ENCODE assay signal across 20 cellular contexts in the genomic region with DNA sequence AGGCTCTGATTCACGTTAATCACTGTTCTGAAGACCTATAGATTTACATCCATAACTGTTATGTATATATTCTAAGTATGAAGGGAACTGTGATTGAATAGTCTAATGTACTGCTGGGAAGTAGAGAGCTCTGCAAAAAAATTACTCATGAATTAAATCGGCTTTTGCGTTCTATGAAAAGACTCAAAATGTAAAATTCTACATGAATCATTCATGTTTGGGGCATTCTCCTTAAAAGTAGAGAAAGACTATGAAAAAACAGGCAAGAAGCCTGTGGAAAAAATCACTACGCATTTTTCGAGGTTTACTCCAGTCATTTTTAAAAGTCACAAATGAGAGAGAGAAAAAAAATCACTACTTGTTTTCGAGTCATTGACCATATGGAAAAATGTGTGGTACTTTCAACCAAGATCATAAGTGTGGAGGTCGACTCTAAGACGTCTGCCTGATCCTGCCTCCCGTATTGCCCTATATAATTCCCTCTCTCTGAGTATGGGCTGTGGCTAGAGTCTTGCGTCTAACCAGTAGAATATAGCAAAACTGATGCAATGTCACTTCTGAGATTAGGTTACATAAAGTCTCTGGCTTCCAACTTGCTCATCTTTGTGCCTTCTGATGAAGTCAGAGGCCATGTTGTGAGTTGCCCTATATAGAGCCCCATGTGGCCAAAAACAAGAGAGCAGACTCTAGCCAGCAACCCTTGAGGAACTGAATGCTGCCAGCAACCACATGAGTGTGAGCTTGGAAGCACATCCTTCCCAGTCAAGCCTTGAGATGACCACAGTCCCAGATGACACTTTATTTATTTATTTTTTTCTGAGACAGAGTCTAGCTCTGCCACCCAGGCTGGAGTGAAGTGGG. TPM values are rescaled to one million over a fixed set of nuclear protein-coding genes. Genes with fewer than 3 reads are reported as not detected.
DNase-seq lines count a peak whose midpoint lies in the region; ATAC-seq, FAIRE-seq and TF ChIP-seq lines count a peak whose summit lies in the region.
"Had no signal": no experiment of that assay in that cellular context is flagged by ENCODE, and none has a peak within 500 bp of the region (broad histone marks: within the 10 kb centered on the region; RNA-seq: fewer than 3 reads in every experiment).

No MANE protein-coding gene starts in this region.

- no peaks in the 10 kb centered on the region for H3K27me3 Mint-ChIP-seq in WTC11 (ENCODE audit: low read depth)

- DNase-seq in activated CD4-positive, alpha-beta T cell treated with anti-CD3 and anti-CD28 coated beads for 48 hours: peak; percentile 4
- DNase-seq in activated CD4-positive, alpha-beta T cell treated with anti-CD3 and anti-CD28 coated beads for 1 hour: no peak
- peak; percentile 12 for DNase-seq in KBM-7
- DNase-seq in WTC11 (ENCODE audit: low spot score): no peak
- peak; percentile 26 for DNase-seq in myocyte (ENCODE audit: low read depth)
- DNase-seq in pancreas: no peak
- no peak for DNase-seq in NCI-H345 treated with DMSO at 0.1 percent for 48 hours (lab: John Stamatoyannopoulos, UW; ENCODE audit: unreplicated experiment)
- DNase-seq: activated CD8-positive, alpha-beta T cell treated with anti-CD3 and anti-CD28 coated beads for 36 hours; dermis blood vessel endothelial cell; DMS153; H7; left ventricle myocardium superior; NCI-H1436 had no signal

- intact Hi-C loops in pancreas (cut with DNase I): no loop called here

- peaks cover 6% of the 10 kb centered on the region; the same call in 1 of the 2 replicates for H3K4me1 Mint-ChIP-seq in WTC11
- H3K4me1 Mint-ChIP-seq: IgD-negative memory B cell had no signal

- CTCF ChIA-PET in WTC11 (lab: Charles Lee): interaction anchor here (0.8 to 1.6 kb wide), 3 partner anchors 50 to 114 kb away, joined by 3 to 5 read pairs (median 3); no protein-coding TSS in a partner anchor

- no peak overlapping the region for H3K4me3 ChIP-seq in pancreas

- H3K27me3 ChIP-seq in pancreas: peaks cover 0 to 8% (median 0%) of the 10 kb centered on the region in 4 donors

- peaks cover 11% of the 10 kb centered on the region for H3K9me3 Mint-ChIP-seq in WTC11

- no peak for FAIRE-seq in pancreas (lab: Jason Lieb, UNC)
- FAIRE-seq: bronchial epithelial cell, GM18507 had no signal

- no peak overlapping the region for H3K27ac Mint-ChIP-seq in WTC11
- H3K27ac Mint-ChIP-seq: activated CD8-positive, alpha-beta T cell treated with anti-CD3 and anti-CD28 coated beads for 36 hours; IgD-negative memory B cell had no signal

- H3K4me3 Mint-ChIP-seq in WTC11: no peak overlapping the region
- H3K4me3 Mint-ChIP-seq: activated CD8-positive, alpha-beta T cell treated with anti-CD3 and anti-CD28 coated beads for 36 hours; IgD-negative memory B cell had no signal

- H3K27ac ChIP-seq in pancreas: no peak overlapping the region
- H3K27ac ChIP-seq: epithelial cell of prostate had no signal

- ATAC-seq in WTC11 (peak; percentile 81), pancreas (no peak), GM19452 (IDR thresholded peaks at IDR 0.05; ENCODE audit: unreplicated experiment) (no peak)
- ATAC-seq: activated CD8-positive, alpha-beta T cell treated with anti-CD3 and anti-CD28 coated beads for 36 hours; left ventricle myocardium superior; Panc1; sciatic nerve had no signal

- no peaks in the 10 kb centered on the region for H3K4me1 ChIP-seq in pancreas

- no peaks in the 10 kb centered on the region for H3K9me3 ChIP-seq in pancreas

- 74 to 78% methylated on average over 10 of the region's 10 CpGs for WGBS in pancreas, 2 donors

- in situ Hi-C loops in KBM-7 (cut with MboI; ENCODE audit: low pct_unique_long_range_greater_than_20kb, low sequenced_read_pairs): no loop called here

- H3K36me3 Mint-ChIP-seq in WTC11: peaks cover 13% of the 10 kb centered on the region
- H3K36me3 Mint-ChIP-seq: IgD-negative memory B cell had no signal

- H3K36me3 ChIP-seq in pancreas: no peaks in the 10 kb centered on the region

- TF ChIP-seq CTCF in WTC11 (IDR thresholded peaks at IDR 0.05): no peak
- TF ChIP-seq CTCF in pancreas (IDR thresholded peaks at IDR 0.05): no peak

- POLR2A ChIA-PET in WTC11 (lab: Charles Lee): no interaction called here

TF ChIP-seq in WTC11, 78 proteins besides CTCF, POLR2A, EP300 and RAD21 (continues in another document):
- TF ChIP-seq MYBL2 (CRISPR knock-in tag; IDR thresholded peaks at IDR 0.05) (no peak), ZNF219 (CRISPR knock-in tag; IDR thresholded peaks at IDR 0.05; ENCODE audit: borderline replicate concordance) (no peak), ZNF416 (CRISPR knock-in tag; IDR thresholded peaks at IDR 0.05) (no peak), ZNF121 (CRISPR knock-in tag; IDR thresholded peaks at IDR 0.05) (no peak), OVOL2 (CRISPR knock-in tag; IDR thresholded peaks at IDR 0.05; ENCODE audit: borderline replicate concordance) (no peak), CBFB (CRISPR knock-in tag; IDR thresholded peaks at IDR 0.05; ENCODE audit: low read depth) (no peak), NFE2L1 (CRISPR knock-in tag; IDR thresholded peaks at IDR 0.05) (no peak)
- TF ChIP-seq, protein P1, sequence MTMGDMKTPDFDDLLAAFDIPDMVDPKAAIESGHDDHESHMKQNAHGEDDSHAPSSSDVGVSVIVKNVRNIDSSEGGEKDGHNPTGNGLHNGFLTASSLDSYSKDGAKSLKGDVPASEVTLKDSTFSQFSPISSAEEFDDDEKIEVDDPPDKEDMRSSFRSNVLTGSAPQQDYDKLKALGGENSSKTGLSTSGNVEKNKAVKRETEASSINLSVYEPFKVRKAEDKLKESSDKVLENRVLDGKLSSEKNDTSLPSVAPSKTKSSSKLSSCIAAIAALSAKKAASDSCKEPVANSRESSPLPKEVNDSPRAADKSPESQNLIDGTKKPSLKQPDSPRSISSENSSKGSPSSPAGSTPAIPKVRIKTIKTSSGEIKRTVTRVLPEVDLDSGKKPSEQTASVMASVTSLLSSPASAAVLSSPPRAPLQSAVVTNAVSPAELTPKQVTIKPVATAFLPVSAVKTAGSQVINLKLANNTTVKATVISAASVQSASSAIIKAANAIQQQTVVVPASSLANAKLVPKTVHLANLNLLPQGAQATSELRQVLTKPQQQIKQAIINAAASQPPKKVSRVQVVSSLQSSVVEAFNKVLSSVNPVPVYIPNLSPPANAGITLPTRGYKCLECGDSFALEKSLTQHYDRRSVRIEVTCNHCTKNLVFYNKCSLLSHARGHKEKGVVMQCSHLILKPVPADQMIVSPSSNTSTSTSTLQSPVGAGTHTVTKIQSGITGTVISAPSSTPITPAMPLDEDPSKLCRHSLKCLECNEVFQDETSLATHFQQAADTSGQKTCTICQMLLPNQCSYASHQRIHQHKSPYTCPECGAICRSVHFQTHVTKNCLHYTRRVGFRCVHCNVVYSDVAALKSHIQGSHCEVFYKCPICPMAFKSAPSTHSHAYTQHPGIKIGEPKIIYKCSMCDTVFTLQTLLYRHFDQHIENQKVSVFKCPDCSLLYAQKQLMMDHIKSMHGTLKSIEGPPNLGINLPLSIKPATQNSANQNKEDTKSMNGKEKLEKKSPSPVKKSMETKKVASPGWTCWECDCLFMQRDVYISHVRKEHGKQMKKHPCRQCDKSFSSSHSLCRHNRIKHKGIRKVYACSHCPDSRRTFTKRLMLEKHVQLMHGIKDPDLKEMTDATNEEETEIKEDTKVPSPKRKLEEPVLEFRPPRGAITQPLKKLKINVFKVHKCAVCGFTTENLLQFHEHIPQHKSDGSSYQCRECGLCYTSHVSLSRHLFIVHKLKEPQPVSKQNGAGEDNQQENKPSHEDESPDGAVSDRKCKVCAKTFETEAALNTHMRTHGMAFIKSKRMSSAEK (CRISPR knock-in tag; IDR thresholded peaks at IDR 0.05; ENCODE audit: borderline replicate concordance): no peak
- TF ChIP-seq, protein P2, sequence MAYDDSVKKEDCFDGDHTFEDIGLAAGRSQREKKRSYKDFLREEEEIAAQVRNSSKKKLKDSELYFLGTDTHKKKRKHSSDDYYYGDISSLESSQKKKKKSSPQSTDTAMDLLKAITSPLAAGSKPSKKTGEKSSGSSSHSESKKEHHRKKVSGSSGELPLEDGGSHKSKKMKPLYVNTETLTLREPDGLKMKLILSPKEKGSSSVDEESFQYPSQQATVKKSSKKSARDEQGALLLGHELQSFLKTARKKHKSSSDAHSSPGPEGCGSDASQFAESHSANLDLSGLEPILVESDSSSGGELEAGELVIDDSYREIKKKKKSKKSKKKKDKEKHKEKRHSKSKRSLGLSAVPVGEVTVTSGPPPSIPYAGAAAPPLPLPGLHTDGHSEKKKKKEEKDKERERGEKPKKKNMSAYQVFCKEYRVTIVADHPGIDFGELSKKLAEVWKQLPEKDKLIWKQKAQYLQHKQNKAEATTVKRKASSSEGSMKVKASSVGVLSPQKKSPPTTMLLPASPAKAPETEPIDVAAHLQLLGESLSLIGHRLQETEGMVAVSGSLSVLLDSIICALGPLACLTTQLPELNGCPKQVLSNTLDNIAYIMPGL (CRISPR knock-in tag; IDR thresholded peaks at IDR 0.05): no peak
- TF ChIP-seq, protein P3, sequence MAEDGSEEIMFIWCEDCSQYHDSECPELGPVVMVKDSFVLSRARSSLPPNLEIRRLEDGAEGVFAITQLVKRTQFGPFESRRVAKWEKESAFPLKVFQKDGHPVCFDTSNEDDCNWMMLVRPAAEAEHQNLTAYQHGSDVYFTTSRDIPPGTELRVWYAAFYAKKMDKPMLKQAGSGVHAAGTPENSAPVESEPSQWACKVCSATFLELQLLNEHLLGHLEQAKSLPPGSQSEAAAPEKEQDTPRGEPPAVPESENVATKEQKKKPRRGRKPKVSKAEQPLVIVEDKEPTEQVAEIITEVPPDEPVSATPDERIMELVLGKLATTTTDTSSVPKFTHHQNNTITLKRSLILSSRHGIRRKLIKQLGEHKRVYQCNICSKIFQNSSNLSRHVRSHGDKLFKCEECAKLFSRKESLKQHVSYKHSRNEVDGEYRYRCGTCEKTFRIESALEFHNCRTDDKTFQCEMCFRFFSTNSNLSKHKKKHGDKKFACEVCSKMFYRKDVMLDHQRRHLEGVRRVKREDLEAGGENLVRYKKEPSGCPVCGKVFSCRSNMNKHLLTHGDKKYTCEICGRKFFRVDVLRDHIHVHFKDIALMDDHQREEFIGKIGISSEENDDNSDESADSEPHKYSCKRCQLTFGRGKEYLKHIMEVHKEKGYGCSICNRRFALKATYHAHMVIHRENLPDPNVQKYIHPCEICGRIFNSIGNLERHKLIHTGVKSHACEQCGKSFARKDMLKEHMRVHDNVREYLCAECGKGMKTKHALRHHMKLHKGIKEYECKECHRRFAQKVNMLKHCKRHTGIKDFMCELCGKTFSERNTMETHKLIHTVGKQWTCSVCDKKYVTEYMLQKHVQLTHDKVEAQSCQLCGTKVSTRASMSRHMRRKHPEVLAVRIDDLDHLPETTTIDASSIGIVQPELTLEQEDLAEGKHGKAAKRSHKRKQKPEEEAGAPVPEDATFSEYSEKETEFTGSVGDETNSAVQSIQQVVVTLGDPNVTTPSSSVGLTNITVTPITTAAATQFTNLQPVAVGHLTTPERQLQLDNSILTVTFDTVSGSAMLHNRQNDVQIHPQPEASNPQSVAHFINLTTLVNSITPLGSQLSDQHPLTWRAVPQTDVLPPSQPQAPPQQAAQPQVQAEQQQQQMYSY (CRISPR knock-in tag; IDR thresholded peaks at IDR 0.05): no peak

RNA-seq across cellular contexts. Expression of a gene that starts 32.1 kb away (rescaled TPM):
- total RNA-seq in WTC11 (2021): 0.16 TPM in 1 of 3 replicates, not detected in the others
- total RNA-seq in myocyte: 0.32 TPM in 1 of 2 replicates, not detected in the other
- polyA plus RNA-seq in myocyte (2012): 0.13 TPM
- under 1 TPM in 5 of 6 donors, not detected in 1; 0.19 to 0.58 (median 0.25) TPM for total RNA-seq in pancreas
- polyA plus RNA-seq in pancreas: 1 to 10 TPM in 1 of 2 donors, under 1 TPM in 1; 0.84 to 1.3 TPM
- total RNA-seq: activated CD8-positive, alpha-beta T cell treated with anti-CD3 and anti-CD28 coated beads for 36 hours had no signal
- polyA plus RNA-seq: IgD-negative memory B cell had no signal

Comparison
In these comparisons a context has a peak if more than half of its experiments do, and no peak if none do; other contexts are left out.
1. DNase-seq: peak in activated CD4-positive, alpha-beta T cell treated with anti-CD3 and anti-CD28 coated beads for 48 hours (single experiment), KBM-7 (single experiment) and myocyte (single experiment); none in activated CD4-positive, alpha-beta T cell treated with anti-CD3 and anti-CD28 coated beads for 1 hour (single experiment), WTC11 (single experiment), pancreas (0 of 6) and NCI-H345 treated with DMSO at 0.1 percent for 48 hours (single experiment).